ENCODE assay signal across 1 cellular context in the genomic region with DNA sequence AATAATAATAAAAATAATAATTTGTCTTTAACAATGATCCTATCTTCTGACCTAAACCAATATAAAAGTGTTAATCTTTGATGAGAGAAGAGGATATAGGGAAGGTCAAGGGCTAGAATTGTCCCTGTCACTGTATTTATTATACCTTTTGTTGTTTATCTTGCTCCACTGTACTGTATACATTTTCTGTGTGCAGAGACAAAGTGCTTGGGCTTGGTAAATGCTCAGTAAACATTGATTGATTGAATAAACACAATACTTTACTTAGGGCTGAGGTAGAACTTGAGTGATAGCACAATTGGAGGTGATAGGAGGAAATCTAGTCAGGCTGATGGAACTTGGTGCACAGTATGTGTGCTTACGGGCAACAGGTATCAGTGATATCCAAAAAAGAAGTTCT.
TF ChIP-seq lines count a peak whose summit lies in the region.

No MANE protein-coding gene starts in this region.

TF ChIP-seq in HepG2, 621 proteins besides CTCF, POLR2A, EP300 and RAD21 (continued from another document):
- TF ChIP-seq HHEX (CRISPR knock-in tag; IDR thresholded peaks at IDR 0.05) (peak; percentile 67; the same call in 1 of the 2 replicates), SOX6 (IDR thresholded peaks at IDR 0.05) (no peak), SOX6 (CRISPR knock-in tag; IDR thresholded peaks at IDR 0.05) (peak; percentile 38; the same call in 1 of the 2 replicates), HOXA5 (CRISPR knock-in tag; IDR thresholded peaks at IDR 0.05) (no peak), FOXJ3 (CRISPR knock-in tag; IDR thresholded peaks at IDR 0.05; ENCODE audit: borderline replicate concordance) (no peak)
